1 cellular context compared by ENCODE assay signal in the genomic region with DNA sequence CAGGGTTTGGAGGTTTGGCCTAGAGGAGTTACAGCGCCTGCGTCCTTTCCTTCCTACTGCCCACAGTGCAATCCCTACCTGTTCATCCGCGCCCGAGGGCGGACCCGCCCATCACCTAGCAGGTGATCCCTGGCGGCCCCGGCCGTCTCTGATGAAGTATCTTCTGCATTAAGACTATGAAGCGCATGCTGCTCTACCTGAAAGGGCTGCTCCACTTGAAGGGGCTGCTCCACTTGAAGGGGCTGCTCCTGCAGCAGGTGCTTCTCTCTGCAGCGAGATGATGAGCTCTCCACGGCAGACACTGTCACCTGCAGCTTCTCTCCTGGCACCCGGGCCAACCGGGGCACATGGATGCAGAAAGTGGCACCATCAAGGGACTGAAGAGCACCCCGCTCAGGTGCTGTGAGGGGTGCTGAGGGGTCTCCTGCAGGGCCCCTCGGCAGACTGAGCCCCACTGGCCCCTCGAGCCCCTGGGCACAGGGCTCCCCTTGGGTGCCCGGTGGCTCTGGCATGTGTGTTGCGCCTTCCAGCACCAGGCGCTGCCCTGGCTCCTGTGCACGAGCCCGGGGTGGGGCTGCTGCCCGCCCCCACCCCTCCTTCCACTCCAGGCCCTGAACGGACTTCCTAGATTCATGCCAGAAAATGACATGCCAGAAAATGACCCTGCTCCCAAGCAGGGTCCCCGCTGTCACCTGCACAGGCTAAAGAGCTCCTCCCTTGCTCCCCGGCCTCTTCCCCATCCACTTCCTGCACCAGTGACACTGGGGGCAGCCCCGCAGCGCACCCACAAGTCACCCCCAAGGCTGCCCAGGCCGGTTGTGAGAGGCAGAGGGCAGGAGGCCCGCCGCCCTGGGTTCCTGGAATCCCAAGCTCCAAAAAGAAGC.
TF ChIP-seq lines count a peak whose summit lies in the region.

No MANE protein-coding gene starts in this region.

TF ChIP-seq in HEK293T, 16 proteins besides CTCF, POLR2A, EP300 and RAD21:
- TF ChIP-seq ELF4 (IDR thresholded peaks at IDR 0.05) (no peak), LEF1 (IDR thresholded peaks at IDR 0.05; ENCODE audit: borderline replicate concordance) (no peak), CTBP1 (IDR thresholded peaks at IDR 0.05; ENCODE audit: borderline replicate concordance) (no peak), BHLHE40 (IDR thresholded peaks at IDR 0.05; ENCODE audit: borderline replicate concordance) (no peak), FOXM1 (IDR thresholded peaks at IDR 0.05; ENCODE audit: borderline replicate concordance) (no peak), FOXA1 (IDR thresholded peaks at IDR 0.05) (no peak), HDGF (IDR thresholded peaks at IDR 0.05; ENCODE audit: borderline replicate concordance) (no peak), TARDBP (IDR thresholded peaks at IDR 0.05) (no peak), FOXK2 (IDR thresholded peaks at IDR 0.05) (no peak), ARNT (IDR thresholded peaks at IDR 0.05) (no peak), L3MBTL2 (conservative IDR thresholded peaks at IDR 0.05) (no peak), NFRKB (IDR thresholded peaks at IDR 0.05) (no peak), SP1 (IDR thresholded peaks at IDR 0.05) (no peak), SUZ12 (IDR thresholded peaks at IDR 0.05) (no peak), ZNF384 (IDR thresholded peaks at IDR 0.05) (no peak)
- TF ChIP-seq, protein P1, sequence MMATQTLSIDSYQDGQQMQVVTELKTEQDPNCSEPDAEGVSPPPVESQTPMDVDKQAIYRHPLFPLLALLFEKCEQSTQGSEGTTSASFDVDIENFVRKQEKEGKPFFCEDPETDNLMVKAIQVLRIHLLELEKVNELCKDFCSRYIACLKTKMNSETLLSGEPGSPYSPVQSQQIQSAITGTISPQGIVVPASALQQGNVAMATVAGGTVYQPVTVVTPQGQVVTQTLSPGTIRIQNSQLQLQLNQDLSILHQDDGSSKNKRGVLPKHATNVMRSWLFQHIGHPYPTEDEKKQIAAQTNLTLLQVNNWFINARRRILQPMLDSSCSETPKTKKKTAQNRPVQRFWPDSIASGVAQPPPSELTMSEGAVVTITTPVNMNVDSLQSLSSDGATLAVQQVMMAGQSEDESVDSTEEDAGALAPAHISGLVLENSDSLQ (IDR thresholded peaks at IDR 0.05), result no peak
